In the genomic region with DNA sequence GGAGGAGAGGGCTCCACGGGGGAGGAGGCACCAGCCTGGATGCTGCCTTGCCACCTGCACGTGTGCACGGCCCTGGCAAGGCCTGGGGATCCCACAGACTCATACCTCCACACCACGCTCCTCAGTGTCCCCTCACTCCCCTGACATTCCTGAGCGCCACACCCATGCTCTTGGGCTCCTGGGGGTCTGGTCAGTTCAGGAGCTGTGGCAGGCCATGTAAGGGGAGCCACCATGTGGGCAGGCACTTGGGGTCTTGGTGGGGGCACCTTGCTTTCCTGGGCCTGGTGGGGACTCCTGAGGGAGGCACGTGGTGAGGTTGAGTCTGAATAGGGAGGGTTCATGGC, we compare ENCODE assay signal across 1 cellular context.
TF ChIP-seq lines count a peak whose summit lies in the region.

No MANE protein-coding gene starts in this region.

TF ChIP-seq in WTC11, 78 proteins besides CTCF, POLR2A, EP300 and RAD21 (continued from another document):
- TF ChIP-seq NR2C2 (CRISPR knock-in tag; IDR thresholded peaks at IDR 0.05) (no peak), EMX1 (CRISPR knock-in tag; IDR thresholded peaks at IDR 0.05) (no peak), GABPB1 (CRISPR knock-in tag; IDR thresholded peaks at IDR 0.05) (no peak)
- TF ChIP-seq, protein P1, sequence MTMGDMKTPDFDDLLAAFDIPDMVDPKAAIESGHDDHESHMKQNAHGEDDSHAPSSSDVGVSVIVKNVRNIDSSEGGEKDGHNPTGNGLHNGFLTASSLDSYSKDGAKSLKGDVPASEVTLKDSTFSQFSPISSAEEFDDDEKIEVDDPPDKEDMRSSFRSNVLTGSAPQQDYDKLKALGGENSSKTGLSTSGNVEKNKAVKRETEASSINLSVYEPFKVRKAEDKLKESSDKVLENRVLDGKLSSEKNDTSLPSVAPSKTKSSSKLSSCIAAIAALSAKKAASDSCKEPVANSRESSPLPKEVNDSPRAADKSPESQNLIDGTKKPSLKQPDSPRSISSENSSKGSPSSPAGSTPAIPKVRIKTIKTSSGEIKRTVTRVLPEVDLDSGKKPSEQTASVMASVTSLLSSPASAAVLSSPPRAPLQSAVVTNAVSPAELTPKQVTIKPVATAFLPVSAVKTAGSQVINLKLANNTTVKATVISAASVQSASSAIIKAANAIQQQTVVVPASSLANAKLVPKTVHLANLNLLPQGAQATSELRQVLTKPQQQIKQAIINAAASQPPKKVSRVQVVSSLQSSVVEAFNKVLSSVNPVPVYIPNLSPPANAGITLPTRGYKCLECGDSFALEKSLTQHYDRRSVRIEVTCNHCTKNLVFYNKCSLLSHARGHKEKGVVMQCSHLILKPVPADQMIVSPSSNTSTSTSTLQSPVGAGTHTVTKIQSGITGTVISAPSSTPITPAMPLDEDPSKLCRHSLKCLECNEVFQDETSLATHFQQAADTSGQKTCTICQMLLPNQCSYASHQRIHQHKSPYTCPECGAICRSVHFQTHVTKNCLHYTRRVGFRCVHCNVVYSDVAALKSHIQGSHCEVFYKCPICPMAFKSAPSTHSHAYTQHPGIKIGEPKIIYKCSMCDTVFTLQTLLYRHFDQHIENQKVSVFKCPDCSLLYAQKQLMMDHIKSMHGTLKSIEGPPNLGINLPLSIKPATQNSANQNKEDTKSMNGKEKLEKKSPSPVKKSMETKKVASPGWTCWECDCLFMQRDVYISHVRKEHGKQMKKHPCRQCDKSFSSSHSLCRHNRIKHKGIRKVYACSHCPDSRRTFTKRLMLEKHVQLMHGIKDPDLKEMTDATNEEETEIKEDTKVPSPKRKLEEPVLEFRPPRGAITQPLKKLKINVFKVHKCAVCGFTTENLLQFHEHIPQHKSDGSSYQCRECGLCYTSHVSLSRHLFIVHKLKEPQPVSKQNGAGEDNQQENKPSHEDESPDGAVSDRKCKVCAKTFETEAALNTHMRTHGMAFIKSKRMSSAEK (CRISPR knock-in tag; IDR thresholded peaks at IDR 0.05; ENCODE audit: borderline replicate concordance): no peak
- TF ChIP-seq, protein P2, sequence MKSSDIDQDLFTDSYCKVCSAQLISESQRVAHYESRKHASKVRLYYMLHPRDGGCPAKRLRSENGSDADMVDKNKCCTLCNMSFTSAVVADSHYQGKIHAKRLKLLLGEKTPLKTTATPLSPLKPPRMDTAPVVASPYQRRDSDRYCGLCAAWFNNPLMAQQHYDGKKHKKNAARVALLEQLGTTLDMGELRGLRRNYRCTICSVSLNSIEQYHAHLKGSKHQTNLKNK (CRISPR knock-in tag; IDR thresholded peaks at IDR 0.05): no peak
- TF ChIP-seq, protein P3, sequence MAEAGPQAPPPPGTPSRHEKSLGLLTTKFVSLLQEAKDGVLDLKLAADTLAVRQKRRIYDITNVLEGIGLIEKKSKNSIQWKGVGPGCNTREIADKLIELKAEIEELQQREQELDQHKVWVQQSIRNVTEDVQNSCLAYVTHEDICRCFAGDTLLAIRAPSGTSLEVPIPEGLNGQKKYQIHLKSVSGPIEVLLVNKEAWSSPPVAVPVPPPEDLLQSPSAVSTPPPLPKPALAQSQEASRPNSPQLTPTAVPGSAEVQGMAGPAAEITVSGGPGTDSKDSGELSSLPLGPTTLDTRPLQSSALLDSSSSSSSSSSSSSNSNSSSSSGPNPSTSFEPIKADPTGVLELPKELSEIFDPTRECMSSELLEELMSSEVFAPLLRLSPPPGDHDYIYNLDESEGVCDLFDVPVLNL (CRISPR knock-in tag; IDR thresholded peaks at IDR 0.05; ENCODE audit: borderline replicate concordance, low read depth): no peak
